Comparison of ENCODE assay signal across 19 cellular contexts in genomic region chr6:169862464-169863148, GRCh38.
DNase-seq lines count a peak whose midpoint lies in the region; ATAC-seq and TF ChIP-seq lines count a peak whose summit lies in the region.
"Had no signal": no experiment of that assay in that cellular context is flagged by ENCODE, and none has a peak within 500 bp of the region (broad histone marks: within the 10 kb centered on the region; RNA-seq: fewer than 3 reads in every experiment).

No MANE protein-coding gene starts in this region.

- H3K36me3 ChIP-seq in BLaER1 = peaks cover 5% of the 10 kb centered on the region; the same call in 1 of the 2 replicates
- no peaks in the 10 kb centered on the region for H3K36me3 ChIP-seq in GM23338 (ENCODE audit: insufficient read depth)
- no peaks in the 10 kb centered on the region for H3K36me3 ChIP-seq in esophagus (ENCODE audit: control insufficient read depth in 2 of 2, insufficient read depth in 2 of 2, low read length in 1 of 2)
- H3K36me3 ChIP-seq in mucosa of descending colon (ENCODE audit: low read depth) = no peaks in the 10 kb centered on the region
- H3K36me3 ChIP-seq in upper lobe of right lung = no peaks in the 10 kb centered on the region
- no peaks in the 10 kb centered on the region for H3K36me3 ChIP-seq in tibial nerve
- H3K36me3 ChIP-seq: adrenal gland had no signal

- no peak for TF ChIP-seq POLR2A in tibial nerve (IDR thresholded peaks at IDR 0.05)

- ATAC-seq in GM23338 (no peak), mucosa of descending colon (peak; percentile 8), upper lobe of right lung (no peak)
- ATAC-seq: activated CD8-positive, alpha-beta T cell treated with anti-CD3 and anti-CD28 coated beads, Interleukin-2, amount 10 ng/mL, durations not matched to agents 7 days and 5 days; activated T-helper 17 cell treated with anti-CD3 and anti-CD28 coated beads, Interleukin-2, amount 50 U/mL, for 72 hours; effector memory CD8-positive, alpha-beta T cell; HCT116; right cardiac atrium had no signal

- H3K27me3 Mint-ChIP-seq in GM23338 (ENCODE audit: insufficient read depth, low read depth, poor library complexity) = peaks cover 12% of the 10 kb centered on the region
- H3K27me3 Mint-ChIP-seq: effector memory CD8-positive, alpha-beta T cell had no signal

- peaks cover 10% of the 10 kb centered on the region for H3K9me3 Mint-ChIP-seq in GM23338
- H3K9me3 Mint-ChIP-seq: effector memory CD8-positive, alpha-beta T cell had no signal

- TF ChIP-seq EP300 in tibial nerve (IDR thresholded peaks at IDR 0.05) = no peak

- H3K27ac ChIP-seq in BLaER1 (peak overlapping the region; percentile 68), GM23338 (ENCODE audit: low read depth) (no peak overlapping the region), esophagus (ENCODE audit: low read depth in 2 of 2, low read length in 1 of 2) (peak overlapping the region; percentile 26 to 62), upper lobe of right lung (no peak overlapping the region), tibial nerve (no peak overlapping the region)

- H3K4me2 ChIP-seq in BLaER1 = peak overlapping the region; percentile 77
- no peak overlapping the region for H3K4me2 ChIP-seq in GM23338

- intact Hi-C loops in mucosa of descending colon (cut with DNase I, micrococcal nuclease) (no loop called here), upper lobe of right lung (cut with DNase I) (no loop called here)

- H3K4me3 ChIP-seq in BLaER1 = no peak overlapping the region
- H3K4me3 ChIP-seq in GM23338 = no peak overlapping the region
- H3K4me3 ChIP-seq in esophagus (ENCODE audit: low read depth in 1 of 2, low read length in 2 of 2) = no peak overlapping the region
- H3K4me3 ChIP-seq in mucosa of descending colon = no peak overlapping the region
- H3K4me3 ChIP-seq in upper lobe of right lung = no peak overlapping the region
- no peak overlapping the region for H3K4me3 ChIP-seq in tibial nerve
- H3K4me3 ChIP-seq: adrenal gland, lung had no signal

- H3K4me1 ChIP-seq in BLaER1 (peaks cover 85% of the 10 kb centered on the region), GM23338 (ENCODE audit: insufficient read depth) (no peaks in the 10 kb centered on the region), esophagus (ENCODE audit: control insufficient read depth in 2 of 2, insufficient read depth in 2 of 2, low read length in 1 of 2) (peaks cover 4 to 18% of the 10 kb centered on the region in 2 donors), mucosa of descending colon (ENCODE audit: low read depth) (no peaks in the 10 kb centered on the region), upper lobe of right lung (peaks cover 6% of the 10 kb centered on the region), tibial nerve (no peaks in the 10 kb centered on the region)
- H3K4me1 ChIP-seq: adrenal gland had no signal

- no peak for DNase-seq in GM23338 (ENCODE audit: low spot score)
- DNase-seq in mucosa of descending colon = no peak
- no peak for DNase-seq in GM20000 (ENCODE audit: low spot score)
- no peak for DNase-seq in upper lobe of right lung
- no peak for DNase-seq in tibial nerve (ENCODE audit: low spot score in 2 of 2)
- no peak for DNase-seq in stimulated activated CD4-positive, alpha-beta T cell treated with anti-CD3 and anti-CD28 coated beads, Interleukin-2, amount 100 ng/mL, for 48 hours
- DNase-seq: activated CD8-positive, alpha-beta T cell treated with anti-CD3 and anti-CD28 coated beads, Interleukin-2, amount 10 ng/mL, durations not matched to agents 7 days and 5 days; Calu3; central memory CD4-positive, alpha-beta T cell; effector memory CD8-positive, alpha-beta T cell; NCI-H2029 treated with DMSO at 0.1 percent for 48 hours; NK-92 treated with Interleukin-12 subunit alpha and Interleukin-12 subunit beta, amount 100 ng/mL, for 24 hours; right cardiac atrium had no signal

- no peak for TF ChIP-seq CTCF in GM23338 (conservative IDR thresholded peaks at IDR 0.05; ENCODE audit: low read depth in 2 of 2)
- no peak for TF ChIP-seq CTCF in mucosa of descending colon (IDR thresholded peaks at IDR 0.05)
- TF ChIP-seq CTCF in GM20000 (IDR thresholded peaks at IDR 0.05; ENCODE audit: extremely low read depth, missing control alignments) = no peak
- no peak for TF ChIP-seq CTCF in upper lobe of right lung (IDR thresholded peaks at IDR 0.05)
- no peak for TF ChIP-seq CTCF in tibial nerve (IDR thresholded peaks at IDR 0.05)

- H3K9me3 ChIP-seq in BLaER1 (peaks cover 26% of the 10 kb centered on the region), esophagus (ENCODE audit: control insufficient read depth in 2 of 2, insufficient read depth in 1 of 2, low read depth in 1 of 2, low read length in 1 of 2) (peaks cover 3 to 7% of the 10 kb centered on the region in 2 donors), mucosa of descending colon (peaks cover 5% of the 10 kb centered on the region), upper lobe of right lung (no peaks in the 10 kb centered on the region), tibial nerve (peaks cover 0 to 12% (median 0%) of the 10 kb centered on the region in 4 donors)
- H3K9me3 ChIP-seq: adrenal gland had no signal

- H3K27me3 ChIP-seq in BLaER1 (no peaks in the 10 kb centered on the region), GM23338 (ENCODE audit: insufficient read depth) (no peaks in the 10 kb centered on the region), esophagus (ENCODE audit: control insufficient read depth in 1 of 2, insufficient read depth in 2 of 2, low read length in 2 of 2) (no peaks in the 10 kb centered on the region), upper lobe of right lung (no peaks in the 10 kb centered on the region), tibial nerve (no peaks in the 10 kb centered on the region)
- H3K27me3 ChIP-seq: adrenal gland had no signal

- H4K20me1 ChIP-seq in BLaER1 (no peaks in the 10 kb centered on the region), GM23338 (replicated peaks; ENCODE audit: insufficient read depth) (no peaks in the 10 kb centered on the region)

- peaks cover 2% of the 10 kb centered on the region for H3K36me3 Mint-ChIP-seq in GM23338 (ENCODE audit: low read depth)

- no peaks in the 10 kb centered on the region for H3K79me2 ChIP-seq in GM23338 (replicated peaks; ENCODE audit: insufficient read depth)

- H3K4me3 Mint-ChIP-seq in GM23338 = no peak overlapping the region
- H3K4me3 Mint-ChIP-seq: activated CD8-positive, alpha-beta T cell treated with anti-CD3 and anti-CD28 coated beads, Interleukin-2, amount 10 ng/mL, durations not matched to agents 7 days and 5 days; activated T-helper 17 cell treated with anti-CD3 and anti-CD28 coated beads, Interleukin-2, amount 50 U/mL, for 72 hours; effector memory CD8-positive, alpha-beta T cell had no signal

- 49 to 53% methylated on average over 16 of the region's 16 CpGs for WGBS in esophagus, 2 donors
- WGBS in tibial nerve, 2 donors = 76 to 79% methylated on average over 15 to 16 of the region's 16 CpGs

- no peaks in the 10 kb centered on the region for H3K9me2 ChIP-seq in GM23338 (ENCODE audit: insufficient read depth)

- H3F3A ChIP-seq in GM23338 (replicated peaks; ENCODE audit: low read depth) = no peaks in the 10 kb centered on the region

- no peak overlapping the region for H3K27ac Mint-ChIP-seq in GM23338
- H3K27ac Mint-ChIP-seq: activated T-helper 17 cell treated with anti-CD3 and anti-CD28 coated beads, Interleukin-2, amount 50 U/mL, for 72 hours; effector memory CD8-positive, alpha-beta T cell had no signal

- H3K9ac ChIP-seq in BLaER1 = no peak overlapping the region

- H3K4me1 Mint-ChIP-seq in GM23338 = no peaks in the 10 kb centered on the region; the same call in 2 of the 3 replicates

- H2AFZ ChIP-seq in GM23338 = 0 out of 2 replicates have a peak overlapping the region, but pooled peaks have one; percentile 18

TF ChIP-seq in GM23338, 12 proteins besides CTCF, POLR2A, EP300 and RAD21 (continues in another document):
- TF ChIP-seq ZNF114 (CRISPR knock-in tag; IDR thresholded peaks at IDR 0.05) (no peak), ETS1 (IDR thresholded peaks at IDR 0.05) (no peak), CREB1 (CRISPR knock-in tag; IDR thresholded peaks at IDR 0.05; ENCODE audit: low read depth) (no peak), NANOG (IDR thresholded peaks at IDR 0.05; ENCODE audit: borderline replicate concordance) (no peak)

Comparison
In these comparisons a context has a peak if more than half of its experiments do, and no peak if none do; other contexts are left out.
1. H3K27ac ChIP-seq: peak in BLaER1 (single experiment) and esophagus (2 of 2); none in GM23338 (single experiment), upper lobe of right lung (single experiment) and tibial nerve (0 of 4).